ENCODE assay signal across 30 cellular contexts in the genomic region with DNA sequence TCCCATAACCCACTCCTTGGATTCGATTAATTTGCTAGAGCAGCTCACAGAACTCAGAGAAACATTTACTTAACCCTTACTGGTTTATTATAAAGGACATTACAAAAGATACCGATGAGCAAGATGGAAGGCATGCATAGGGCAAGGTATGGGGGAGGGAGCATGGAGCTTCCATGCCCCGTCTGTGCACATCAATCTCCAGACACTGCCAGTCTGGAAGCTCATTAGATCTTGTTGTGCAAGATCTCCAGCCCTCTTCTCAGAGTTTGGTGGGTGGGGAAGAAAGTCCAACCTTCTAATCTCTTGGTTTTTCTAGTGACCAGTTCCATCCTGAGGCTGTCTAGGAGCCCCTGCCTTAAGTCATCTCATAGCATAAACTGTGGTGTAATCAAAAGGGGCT.
A peak's percentile ranks its signal among the peaks of the same experiment; 100 is the strongest.
DNase-seq lines count a peak whose midpoint lies in the region; ATAC-seq and TF ChIP-seq lines count a peak whose summit lies in the region.
"Had no signal": no experiment of that assay in that cellular context is flagged by ENCODE, and none has a peak within 500 bp of the region (broad histone marks: within the 10 kb centered on the region; RNA-seq: fewer than 3 reads in every experiment).

No MANE protein-coding gene starts in this region.

- no peak for TF ChIP-seq RAD21 in IMR-90 (IDR thresholded peaks at IDR 0.05; ENCODE audit: low read length)

- H3K36me3 ChIP-seq in IMR-90 (ENCODE audit: control insufficient read depth, insufficient read depth, low read length) (no peaks in the 10 kb centered on the region; the same call in 1 of the 2 replicates), brain microvascular endothelial cell (replicated peaks) (no peaks in the 10 kb centered on the region), left lung (peaks cover 0 to 42% of the 10 kb centered on the region in 2 donors)
- H3K36me3 ChIP-seq: cardiac muscle cell, ovary had no signal

- no peak for TF ChIP-seq POLR2A in IMR-90 (IDR thresholded peaks at IDR 0.05; ENCODE audit: low read depth, low read length)

- POLR2A ChIA-PET in IMR-90 (lab: Charles Lee; ENCODE audit: unreplicated experiment): no interaction called here

- no peaks in the 10 kb centered on the region; the same call in 1 of the 2 replicates for H3K9me1 ChIP-seq in IMR-90 (ENCODE audit: insufficient read depth, low read length)

- intact Hi-C loops in IMR-90 (cut with micrococcal nuclease): no loop called here
- intact Hi-C loops in left lung (cut with DNase I): no loop called here

- no peak overlapping the region for H2BK120ac ChIP-seq in IMR-90 (ENCODE audit: low read depth, low read length)

- dilution Hi-C loops in IMR-90 (cut with HindIII; ENCODE audit: low sequenced_read_pairs, unreplicated experiment): no loop called here

- H3K4ac ChIP-seq in IMR-90 (ENCODE audit: low read depth, low read length): no peak overlapping the region

- H2BK5ac ChIP-seq in IMR-90 (ENCODE audit: low read depth, low read length, poor library complexity, severe bottlenecking): no peak overlapping the region

- TF ChIP-seq CTCF in IMR-90 (conservative IDR thresholded peaks at IDR 0.05; ENCODE audit: low read depth, low read length) (no peak), brain microvascular endothelial cell (IDR thresholded peaks at IDR 0.05; ENCODE audit: low read depth, low read length, missing control alignments) (no peak), left lung (IDR thresholded peaks at IDR 0.05) (no peak)

- H2BK15ac ChIP-seq in IMR-90 (ENCODE audit: low read depth, low read length): no peak overlapping the region

- H3K9ac ChIP-seq in IMR-90 (ENCODE audit: low read depth, low read length): no peak overlapping the region

- no peak overlapping the region for H3K4me3 ChIP-seq in IMR-90 (ENCODE audit: insufficient read depth, low read depth, low read length)
- no peak overlapping the region for H3K4me3 ChIP-seq in brain microvascular endothelial cell (ENCODE audit: low read depth, low read length)
- no peak overlapping the region for H3K4me3 ChIP-seq in left lung
- H3K4me3 ChIP-seq: cardiac muscle cell, coronary artery, heart left ventricle, lung, mucosa of descending colon, ovary, skin epidermis, testis had no signal

- peak overlapping the region; percentile 54; the same call in 1 of the 2 replicates for H2AK5ac ChIP-seq in IMR-90 (ENCODE audit: low read depth, low read length)

- no CpG with 5 or more reads among the region's 3 CpGs for WGBS in IMR-90 (ENCODE audit: extremely low coverage in 2 of 2, insufficient read length in 1 of 2), 2 experiments

- H2AFZ ChIP-seq in IMR-90 (replicated peaks; ENCODE audit: low read length, poor library complexity): no peak overlapping the region

- H4K20me1 ChIP-seq in IMR-90 (ENCODE audit: insufficient read depth, low read length): peaks cover 4% of the 10 kb centered on the region; the same call in 1 of the 2 replicates

- no peaks in the 10 kb centered on the region for H3K9me3 ChIP-seq in IMR-90 (ENCODE audit: control insufficient read depth, insufficient read depth, low read length)
- no peaks in the 10 kb centered on the region for H3K9me3 ChIP-seq in left lung
- H3K9me3 ChIP-seq: mucosa of descending colon, ovary, testis had no signal

- H2BK20ac ChIP-seq in IMR-90 (ENCODE audit: low read depth, low read length): no peak overlapping the region

- ATAC-seq in IMR-90 (ENCODE audit: low read depth) (0 out of 2 replicates have a peak, but pooled peaks have one; percentile 8), left lung (no peak), GM21529 (IDR thresholded peaks at IDR 0.05; ENCODE audit: unreplicated experiment) (no peak), HG02852 (IDR thresholded peaks at IDR 0.05; ENCODE audit: unreplicated experiment) (no peak)
- ATAC-seq: heart left ventricle; mucosa of descending colon; stimulated activated naive CD8-positive, alpha-beta T cell treated with anti-CD3 and anti-CD28 coated beads, Interleukin-15, Interleukin-2, amounts not matched to agents 100 U/mL and 50 U/mL, for 24 hours; T-cell had no signal

- H3K14ac ChIP-seq in IMR-90 (replicated peaks; ENCODE audit: low read depth, low read length): no peak overlapping the region

- BruUV-seq in IMR-90 (replicated peaks; lab: Mats Ljungman, UMichigan): no TSS peak

- H3K79me1 ChIP-seq in IMR-90 (ENCODE audit: low read depth in 1 of 2, low read length in 2 of 2): no peaks in the 10 kb centered on the region

- CTCF ChIA-PET in IMR-90 (lab: Yijun Ruan, JAX): no interaction called here

- DNase-seq in EH (ENCODE audit: low read depth) (peak; percentile 68), IMR-90 (no peak), brain microvascular endothelial cell (peak; percentile 24), myocyte (ENCODE audit: low read depth) (peak; percentile 22), OCI-M2 (lab: John Stamatoyannopoulos, UW; ENCODE audit: unreplicated experiment) (no peak), left lung (no peak)
- DNase-seq: activated B cell treated with CpG ODN at 0.5 μM for 24 hours; activated CD4-positive, alpha-beta T cell treated with anti-CD3 and anti-CD28 coated beads, Interleukin-2, amount 10 ng/mL, durations not matched to agents 7 days and 5 days; activated effector memory CD4-positive, alpha-beta T cell treated with anti-CD3 and anti-CD28 coated beads, Interleukin-2, amount 50 U/mL, for 16 hours; activated T-cell treated with anti-CD3 and anti-CD28 coated beads, Interleukin-2, amount 50 U/mL, for 24 hours; anterior cingulate cortex; CD4-positive, alpha-beta memory T cell; effector CD8-positive, alpha-beta T cell; H9; heart left ventricle; mucosa of descending colon; NCI-H1092; NCI-H1694; NCI-H510A; ovary; stimulated activated naive CD8-positive, alpha-beta T cell treated with anti-CD3 and anti-CD28 coated beads, Interleukin-15, Interleukin-2, amounts not matched to agents 100 U/mL and 50 U/mL, for 24 hours; T-cell; testis had no signal

- H3K4me1 ChIP-seq in IMR-90 (ENCODE audit: control insufficient read depth, insufficient read depth, low read length) (peaks cover 8% of the 10 kb centered on the region), left lung (no peaks in the 10 kb centered on the region)
- H3K4me1 ChIP-seq: heart left ventricle, testis had no signal

- no peak overlapping the region for H3K56ac ChIP-seq in IMR-90 (ENCODE audit: extremely low read depth, insufficient read depth, low read length)

- 0 out of 2 replicates have a peak overlapping the region, but pooled peaks have one; percentile 57 for H3K23ac ChIP-seq in IMR-90 (ENCODE audit: low read depth, low read length)

- no peak overlapping the region for H4K8ac ChIP-seq in IMR-90 (ENCODE audit: low read depth in 2 of 2, low read length in 2 of 2)

- H3K27me3 ChIP-seq in IMR-90 (ENCODE audit: control insufficient read depth, insufficient read depth, low read length) (no peaks in the 10 kb centered on the region), brain microvascular endothelial cell (replicated peaks) (no peaks in the 10 kb centered on the region), left lung (no peaks in the 10 kb centered on the region)
- H3K27me3 ChIP-seq: cardiac muscle cell, heart left ventricle, ovary, testis had no signal

- H3K27ac ChIP-seq in IMR-90 (ENCODE audit: insufficient read depth, low read length) (no peak overlapping the region), brain microvascular endothelial cell (no peak overlapping the region), left lung (no peak overlapping the region)
- H3K27ac ChIP-seq: cardiac muscle cell, coronary artery, epithelial cell of prostate, heart left ventricle, ovary, skin epidermis, testis had no signal

- in situ Hi-C loops in IMR-90 (cut with MboI; ENCODE audit: low sequenced_read_pairs) (no loop called here), brain microvascular endothelial cell (cut with HindIII; ENCODE audit: low pct_ligation_motif_present, low sequenced_read_pairs) (no loop called here)

- no peak overlapping the region for H4K91ac ChIP-seq in IMR-90 (ENCODE audit: insufficient read depth, low read depth, low read length)

- no peak overlapping the region for H2AK9ac ChIP-seq in IMR-90 (replicated peaks; ENCODE audit: low read depth, low read length, poor library complexity)

- no peak overlapping the region for H3K18ac ChIP-seq in IMR-90 (ENCODE audit: low read depth, low read length)

- H3K4me2 ChIP-seq in IMR-90 (ENCODE audit: low read depth, low read length): no peak overlapping the region

- H4K5ac ChIP-seq in IMR-90 (ENCODE audit: low read depth, low read length): no peak overlapping the region

TF ChIP-seq in IMR-90, 13 proteins besides CTCF, POLR2A, EP300 and RAD21:
- TF ChIP-seq, protein P1, sequence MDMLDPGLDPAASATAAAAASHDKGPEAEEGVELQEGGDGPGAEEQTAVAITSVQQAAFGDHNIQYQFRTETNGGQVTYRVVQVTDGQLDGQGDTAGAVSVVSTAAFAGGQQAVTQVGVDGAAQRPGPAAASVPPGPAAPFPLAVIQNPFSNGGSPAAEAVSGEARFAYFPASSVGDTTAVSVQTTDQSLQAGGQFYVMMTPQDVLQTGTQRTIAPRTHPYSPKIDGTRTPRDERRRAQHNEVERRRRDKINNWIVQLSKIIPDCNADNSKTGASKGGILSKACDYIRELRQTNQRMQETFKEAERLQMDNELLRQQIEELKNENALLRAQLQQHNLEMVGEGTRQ (IDR thresholded peaks at IDR 0.05; ENCODE audit: low read depth, low read length): no peak
- peak; percentile 49; the same call in 1 of the 2 replicates for TF ChIP-seq CEBPB (IDR thresholded peaks at IDR 0.05; ENCODE audit: low read depth, low read length)

Comparison
In these comparisons a context has a peak if more than half of its experiments do, and no peak if none do; other contexts are left out.
1. DNase-seq: peak in EH (single experiment), brain microvascular endothelial cell (single experiment) and myocyte (single experiment); none in IMR-90 (single experiment), OCI-M2 (single experiment) and left lung (0 of 2).